Comparison of ENCODE assay signal across 12 cellular contexts in the genomic region with DNA sequence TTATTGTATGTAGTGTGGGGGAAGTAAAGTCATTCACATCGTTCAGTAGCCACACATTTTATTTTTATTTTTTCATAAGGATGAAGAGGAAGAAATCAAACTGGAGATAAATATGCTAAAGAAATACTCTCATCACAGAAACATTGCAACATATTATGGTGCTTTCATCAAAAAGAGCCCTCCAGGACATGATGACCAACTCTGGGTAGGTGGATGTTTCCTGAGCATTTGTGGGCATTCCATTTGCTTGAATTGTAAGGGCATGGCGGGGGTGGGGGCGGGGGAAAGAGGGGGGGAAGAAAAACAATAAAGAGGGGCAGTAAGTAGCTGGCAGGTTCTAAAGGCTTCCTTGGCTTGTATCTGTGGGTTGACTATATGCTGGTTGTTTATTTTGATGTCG.
DNase-seq lines count a peak whose midpoint lies in the region; ATAC-seq, FAIRE-seq and TF ChIP-seq lines count a peak whose summit lies in the region.
"Had no signal": no experiment of that assay in that cellular context is flagged by ENCODE, and none has a peak within 500 bp of the region (broad histone marks: within the 10 kb centered on the region; RNA-seq: fewer than 3 reads in every experiment).

No MANE protein-coding gene starts in this region.

- H3K9me3 ChIP-seq in HepG2 (ENCODE audit: low read length) (no peaks in the 10 kb centered on the region), right lobe of liver (no peaks in the 10 kb centered on the region), MM.1S (replicated peaks; ENCODE audit: insufficient read depth, low read length) (no peaks in the 10 kb centered on the region)
- H3K9me3 ChIP-seq: body of pancreas, pancreas, Peyer's patch had no signal

- no peak for TF ChIP-seq POLR2A in HepG2 (IDR thresholded peaks at IDR 0.05; ENCODE audit: insufficient read depth in 1 of 2, low read depth in 2 of 2, low read length in 2 of 2)
- TF ChIP-seq POLR2A in right lobe of liver (IDR thresholded peaks at IDR 0.05), result no peak

- H3K9ac ChIP-seq in HepG2 (ENCODE audit: insufficient read depth, low read depth, low read length), result no peak overlapping the region
- no peak overlapping the region for H3K9ac ChIP-seq in MM.1S (ENCODE audit: low read length)

- peaks cover 8% of the 10 kb centered on the region; the same call in 1 of the 2 replicates for H3F3A ChIP-seq in MM.1S (ENCODE audit: insufficient read depth, low read length)

- POLR2A ChIA-PET in HepG2 (lab: Yijun Ruan, JAX), result no interaction called here

- no peaks in the 10 kb centered on the region for H3K9me3 Mint-ChIP-seq in activated T-helper 1 cell treated with anti-CD3 and anti-CD28 coated beads, Interleukin-12 subunit alpha, Interleukin-12 subunit beta, Interleukin-2, Interleukin-4 antibody, amounts not matched to agents 30 ng/mL and 10 ng/mL and 1 ng/mL, durations not matched to agents 14 hours and 24 hours and 36 hours
- H3K9me3 Mint-ChIP-seq in immature natural killer cell, result no peaks in the 10 kb centered on the region

- H3K4me1 ChIP-seq in HepG2 (ENCODE audit: insufficient read depth, low read length) (peaks cover 70% of the 10 kb centered on the region), right lobe of liver (peaks cover 0 to 10% (median 4%) of the 10 kb centered on the region in 4 donors), MM.1S (ENCODE audit: low read length) (peaks cover 33% of the 10 kb centered on the region)

- 91% methylated on average over 4 of the region's 4 CpGs for WGBS in HepG2 (ENCODE audit: low lambda C conversion rate)
- 59% methylated on average over 4 of the region's 4 CpGs for WGBS in right lobe of liver (ENCODE audit: insufficient coverage, low coverage, low lambda C conversion rate, missing lambda C conversion rate)

- peaks cover 16 to 42% of the 10 kb centered on the region in 2 experiments for H3K36me3 ChIP-seq in HepG2 (replicated peaks in 1 of 2; ENCODE audit: control insufficient read depth in 1 of 2, insufficient read depth in 2 of 2, low read length in 2 of 2)
- peaks cover 0 to 26% (median 0%) of the 10 kb centered on the region in 4 donors for H3K36me3 ChIP-seq in right lobe of liver
- no peaks in the 10 kb centered on the region for H3K36me3 ChIP-seq in MM.1S (replicated peaks; ENCODE audit: insufficient read depth, low read length)
- H3K36me3 ChIP-seq: pancreas had no signal

- H2AFZ ChIP-seq in HepG2 (ENCODE audit: low read length) (no peak overlapping the region), MM.1S (ENCODE audit: low read length) (no peak overlapping the region)

- intact Hi-C loops in HepG2 (cut with micrococcal nuclease; ENCODE audit: unreplicated experiment), result loop anchor here (10.0 kb wide), 1 partner anchor 479 kb away; no protein-coding TSS in a partner anchor
- intact Hi-C loops in right lobe of liver (cut with DNase I), result no loop called here
- intact Hi-C loops in activated T-helper 1 cell treated with anti-CD3 and anti-CD28 coated beads, Interleukin-12 subunit alpha, Interleukin-12 subunit beta, Interleukin-2, Interleukin-4 antibody, amounts not matched to agents 30 ng/mL and 10 ng/mL and 1 ng/mL, durations not matched to agents 14 hours and 24 hours and 36 hours (cut with micrococcal nuclease), result loop anchor here (1.0 to 5.0 kb wide), 4 partner anchors 7 to 623 kb away; no protein-coding TSS in a partner anchor

- no peak for TF ChIP-seq RAD21 in HepG2 (CRISPR knock-in tag; IDR thresholded peaks at IDR 0.05)

- H4K20me1 ChIP-seq in HepG2 (ENCODE audit: insufficient read depth, low read length), result peaks cover 46% of the 10 kb centered on the region
- no peaks in the 10 kb centered on the region for H4K20me1 ChIP-seq in MM.1S (ENCODE audit: insufficient read depth, low read length)

- H3K79me2 ChIP-seq in HepG2 (ENCODE audit: insufficient read depth, low read length), result peaks cover 84% of the 10 kb centered on the region
- H3K79me2 ChIP-seq in MM.1S (ENCODE audit: low read length), result no peaks in the 10 kb centered on the region

- H3K4me2 ChIP-seq in HepG2 (ENCODE audit: low read depth, low read length) (no peak overlapping the region), MM.1S (ENCODE audit: low read depth, low read length) (no peak overlapping the region)

- H3K27ac ChIP-seq in HepG2 (ENCODE audit: extremely low read length, insufficient read depth, low read length) (no peak overlapping the region), right lobe of liver (no peak overlapping the region), temporal lobe (ENCODE audit: low read depth, low read length) (peak overlapping the region; percentile 64), MM.1S (ENCODE audit: low read length) (no peak overlapping the region)
- H3K27ac ChIP-seq: body of pancreas, pancreas, Peyer's patch had no signal

- peaks cover 75% of the 10 kb centered on the region for H3K4me1 Mint-ChIP-seq in activated T-helper 1 cell treated with anti-CD3 and anti-CD28 coated beads, Interleukin-12 subunit alpha, Interleukin-12 subunit beta, Interleukin-2, Interleukin-4 antibody, amounts not matched to agents 30 ng/mL and 10 ng/mL and 1 ng/mL, durations not matched to agents 14 hours and 24 hours and 36 hours (ENCODE audit: low read depth)
- H3K4me1 Mint-ChIP-seq in immature natural killer cell, result peaks cover 47 to 54% of the 10 kb centered on the region in 2 donors

- no peaks in the 10 kb centered on the region for H3K27me3 Mint-ChIP-seq in activated T-helper 1 cell treated with anti-CD3 and anti-CD28 coated beads, Interleukin-12 subunit alpha, Interleukin-12 subunit beta, Interleukin-2, Interleukin-4 antibody, amounts not matched to agents 30 ng/mL and 10 ng/mL and 1 ng/mL, durations not matched to agents 14 hours and 24 hours and 36 hours (ENCODE audit: insufficient read depth)
- no peaks in the 10 kb centered on the region for H3K27me3 Mint-ChIP-seq in immature natural killer cell (ENCODE audit: low read depth in 3 of 3)

- no peaks in the 10 kb centered on the region for H3K27me3 ChIP-seq in HepG2 (ENCODE audit: control insufficient read depth in 1 of 2, insufficient read depth in 2 of 2, low read length in 2 of 2)
- H3K27me3 ChIP-seq in right lobe of liver, result no peaks in the 10 kb centered on the region
- no peaks in the 10 kb centered on the region for H3K27me3 ChIP-seq in MM.1S (replicated peaks; ENCODE audit: insufficient read depth, low read length)
- H3K27me3 ChIP-seq: body of pancreas, pancreas, Peyer's patch had no signal

- H3K36me3 Mint-ChIP-seq in activated T-helper 1 cell treated with anti-CD3 and anti-CD28 coated beads, Interleukin-12 subunit alpha, Interleukin-12 subunit beta, Interleukin-2, Interleukin-4 antibody, amounts not matched to agents 30 ng/mL and 10 ng/mL and 1 ng/mL, durations not matched to agents 14 hours and 24 hours and 36 hours (ENCODE audit: low read depth), result peaks cover 12% of the 10 kb centered on the region
- peaks cover 0 to 9% (median 3%) of the 10 kb centered on the region in 3 donors for H3K36me3 Mint-ChIP-seq in immature natural killer cell

- peak overlapping the region; percentile 24 for H3K4me3 Mint-ChIP-seq in activated T-helper 1 cell treated with anti-CD3 and anti-CD28 coated beads, Interleukin-12 subunit alpha, Interleukin-12 subunit beta, Interleukin-2, Interleukin-4 antibody, amounts not matched to agents 30 ng/mL and 10 ng/mL and 1 ng/mL, durations not matched to agents 14 hours and 24 hours and 36 hours
- H3K4me3 Mint-ChIP-seq in immature natural killer cell, result peak overlapping the region in 1 of 5 donors; percentile 38

- no TSS peak for BruUV-seq in HepG2 (replicated peaks; lab: Mats Ljungman, UMichigan)

- H3K27ac Mint-ChIP-seq in activated T-helper 1 cell treated with anti-CD3 and anti-CD28 coated beads, Interleukin-12 subunit alpha, Interleukin-12 subunit beta, Interleukin-2, Interleukin-4 antibody, amounts not matched to agents 30 ng/mL and 10 ng/mL and 1 ng/mL, durations not matched to agents 14 hours and 24 hours and 36 hours, result peak overlapping the region; percentile 30
- no peak overlapping the region for H3K27ac Mint-ChIP-seq in immature natural killer cell

- FAIRE-seq in HepG2 (lab: Jason Lieb, UNC), result no peak
- FAIRE-seq: pancreas had no signal

- no peak for DNase-seq in HepG2 (ENCODE audit: low spot score)
- DNase-seq in right lobe of liver, result no peak
- DNase-seq in activated T-helper 1 cell treated with anti-CD3 and anti-CD28 coated beads, Interleukin-12 subunit alpha, Interleukin-12 subunit beta, Interleukin-2, Interleukin-4 antibody, amounts not matched to agents 30 ng/mL and 10 ng/mL and 1 ng/mL, durations not matched to agents 14 hours and 24 hours and 36 hours (ENCODE audit: low spot score), result no peak
- DNase-seq in fibroblast of mammary gland (ENCODE audit: low read depth), result peak; percentile 76
- DNase-seq in immature natural killer cell, result no peak
- no peak for DNase-seq in MM.1S
- no peak for DNase-seq in LoVo (ENCODE audit: low spot score)
- DNase-seq: NCI-H2029 treated with DMSO at 0.1 percent for 48 hours had no signal

- no peaks in the 10 kb centered on the region for H3K9me2 ChIP-seq in MM.1S (replicated peaks; ENCODE audit: insufficient read depth, low read length)

- ATAC-seq in HepG2, result no peak
- ATAC-seq in right lobe of liver, result no peak

- in situ Hi-C loops in HepG2 (cut with HindIII; ENCODE audit: extremely low pct_ligation_motif_present, low pct_unique_long_range_greater_than_20kb), result no loop called here

- no peak for TF ChIP-seq EP300 in HepG2 (IDR thresholded peaks at IDR 0.05; ENCODE audit: low read depth in 2 of 2, low read length in 2 of 2)
- no peak for TF ChIP-seq EP300 in HepG2 (CRISPR knock-in tag; IDR thresholded peaks at IDR 0.05; ENCODE audit: borderline replicate concordance)

- TF ChIP-seq CTCF in HepG2 (CRISPR knock-in tag; IDR thresholded peaks at IDR 0.05), result no peak
- TF ChIP-seq CTCF in right lobe of liver (IDR thresholded peaks at IDR 0.05), result no peak
- no peak for TF ChIP-seq CTCF in fibroblast of mammary gland (conservative IDR thresholded peaks at IDR 0.05; ENCODE audit: control insufficient read depth, insufficient read depth, low read depth, low read length)
- TF ChIP-seq CTCF in MM.1S (IDR thresholded peaks at IDR 0.05; ENCODE audit: low read length), result no peak

- no peak overlapping the region for H3K4me3 ChIP-seq in HepG2 (replicated peaks in 1 of 3; ENCODE audit: insufficient read depth in 1 of 3, low read depth in 2 of 3, low read length in 3 of 3)
- H3K4me3 ChIP-seq in right lobe of liver, result no peak overlapping the region
- no peak overlapping the region for H3K4me3 ChIP-seq in fibroblast of mammary gland (ENCODE audit: control insufficient read depth, low read depth, low read length)
- H3K4me3 ChIP-seq in MM.1S (ENCODE audit: low read length), result no peak overlapping the region
- H3K4me3 ChIP-seq: body of pancreas, pancreas, Peyer's patch had no signal

- CTCF ChIA-PET in HepG2 (lab: Yijun Ruan, JAX; ENCODE audit: low intra/inter-chr PET ratio, low total read pairs), result interaction anchor here (1.1 to 1.4 kb wide), 3 partner anchors 53 to 405 kb away, joined by 3 to 9 read pairs (median 3); no protein-coding TSS in a partner anchor

Comparison
In these comparisons a context has a peak if more than half of its experiments do, and no peak if none do; other contexts are left out.
1. intact Hi-C loops: an anchor here in HepG2 (10.0 kb wide) and activated T-helper 1 cell treated with anti-CD3 and anti-CD28 coated beads, Interleukin-12 subunit alpha, Interleukin-12 subunit beta, Interleukin-2, Interleukin-4 antibody, amounts not matched to agents 30 ng/mL and 10 ng/mL and 1 ng/mL, durations not matched to agents 14 hours and 24 hours and 36 hours (1.0 to 5.0 kb wide); none called in right lobe of liver.